Comparison of ENCODE assay signal across 25 cellular contexts in genomic region chr3:46864051-46864881, GRCh38. TPM values are rescaled to one million over a fixed set of nuclear protein-coding genes. Genes with fewer than 3 reads are reported as not detected.
DNase-seq lines count a peak whose midpoint lies in the region; ATAC-seq and TF ChIP-seq lines count a peak whose summit lies in the region.
"Had no signal": no experiment of that assay in that cellular context is flagged by ENCODE, and none has a peak within 500 bp of the region (broad histone marks: within the 10 kb centered on the region; RNA-seq: fewer than 3 reads in every experiment).

No MANE protein-coding gene starts in this region.

- no peak overlapping the region for H3K4me3 Mint-ChIP-seq in WTC11
- H3K4me3 Mint-ChIP-seq: activated CD4-positive, alpha-beta memory T cell treated with anti-CD3 and anti-CD28 coated beads for 36 hours; activated naive CD4-positive, alpha-beta T cell treated with anti-CD3 and anti-CD28 coated beads, Interleukin-2, amount 10 ng/mL, durations not matched to agents 7 days and 5 days; H9; naive B cell had no signal

- no peaks in the 10 kb centered on the region for H3K36me3 Mint-ChIP-seq in WTC11
- H3K36me3 Mint-ChIP-seq: activated CD4-positive, alpha-beta memory T cell treated with anti-CD3 and anti-CD28 coated beads for 36 hours; activated naive CD4-positive, alpha-beta T cell treated with anti-CD3 and anti-CD28 coated beads, Interleukin-2, amount 10 ng/mL, durations not matched to agents 7 days and 5 days; naive B cell had no signal

- H4K20me1 ChIP-seq in BLaER1 treated with 17β-estradiol and CSF1 and Interleukin-3, amounts not matched to agents 10 nM and 100 nM, result no peaks in the 10 kb centered on the region; a peak in 1 of 22 replicates

- H3K27me3 ChIP-seq in BLaER1 treated with 17β-estradiol and CSF1 and Interleukin-3, amounts not matched to agents 10 nM and 100 nM, result no peaks in the 10 kb centered on the region
- H3K27me3 ChIP-seq: body of pancreas had no signal

- DNase-seq in RWPE1 (ENCODE audit: low spot score), result no peak
- peak; percentile 57 for DNase-seq in left ventricle myocardium superior
- DNase-seq in posterior vena cava (ENCODE audit: low spot score), result peak; percentile 78
- no peak for DNase-seq in NCI-H345 (lab: John Stamatoyannopoulos, UW)
- DNase-seq in WTC11 (ENCODE audit: low spot score), result no peak
- DNase-seq: activated CD4-positive, alpha-beta memory T cell treated with anti-CD3 and anti-CD28 coated beads for 36 hours; activated naive CD4-positive, alpha-beta T cell treated with anti-CD3 and anti-CD28 coated beads, Interleukin-2, amount 10 ng/mL, durations not matched to agents 7 days and 5 days; activated T-cell treated with anti-CD3 and anti-CD28 coated beads, Interleukin-2, amount 50 U/mL, for 1 hour; body of pancreas; dermis blood vessel endothelial cell; foreskin melanocyte; H9; naive B cell; NCI-H1048; NCI-H2029; NCI-H510A; SHP77; stimulated activated naive CD4-positive, alpha-beta T cell had no signal

- peak; percentile 5 for ATAC-seq in left ventricle myocardium superior
- no peak for ATAC-seq in HG02588 (IDR thresholded peaks at IDR 0.05; ENCODE audit: unreplicated experiment)
- no peak for ATAC-seq in HG03045 (IDR thresholded peaks at IDR 0.05; ENCODE audit: unreplicated experiment)
- ATAC-seq in WTC11, result no peak
- ATAC-seq: body of pancreas, left lobe of liver had no signal

- no peaks in the 10 kb centered on the region for H3K9me3 Mint-ChIP-seq in WTC11
- H3K9me3 Mint-ChIP-seq: activated CD4-positive, alpha-beta memory T cell treated with anti-CD3 and anti-CD28 coated beads for 36 hours; activated naive CD4-positive, alpha-beta T cell treated with anti-CD3 and anti-CD28 coated beads, Interleukin-2, amount 10 ng/mL, durations not matched to agents 7 days and 5 days; H9; naive B cell had no signal

- peak overlapping the region in 4 of 11 experiments; percentile 11 to 48 (median 28); a peak in 4 of 22 replicates for H3K27ac ChIP-seq in BLaER1 treated with 17β-estradiol and CSF1 and Interleukin-3, amounts not matched to agents 10 nM and 100 nM
- peak overlapping the region; percentile 58 for H3K27ac ChIP-seq in RWPE1
- H3K27ac ChIP-seq: body of pancreas, epithelial cell of prostate had no signal

- H3K27ac Mint-ChIP-seq in WTC11, result no peak overlapping the region
- H3K27ac Mint-ChIP-seq: activated CD4-positive, alpha-beta memory T cell treated with anti-CD3 and anti-CD28 coated beads for 36 hours; activated naive CD4-positive, alpha-beta T cell treated with anti-CD3 and anti-CD28 coated beads, Interleukin-2, amount 10 ng/mL, durations not matched to agents 7 days and 5 days; H9 had no signal

- H3K9ac ChIP-seq in BLaER1 treated with 17β-estradiol and CSF1 and Interleukin-3, amounts not matched to agents 10 nM and 100 nM, result peak overlapping the region in 4 of 11 experiments; percentile 2 to 38 (median 26); a peak in 3 of 22 replicates

- peaks cover 7 to 72% (median 53%) of the 10 kb centered on the region in 10 experiments; a peak in 19 of 20 replicates for H3K4me1 ChIP-seq in BLaER1 treated with 17β-estradiol and CSF1 and Interleukin-3, amounts not matched to agents 10 nM and 100 nM

- H3K27me3 Mint-ChIP-seq in WTC11 (ENCODE audit: low read depth), result no peaks in the 10 kb centered on the region
- H3K27me3 Mint-ChIP-seq: activated CD4-positive, alpha-beta memory T cell treated with anti-CD3 and anti-CD28 coated beads for 36 hours had no signal

- intact Hi-C loops in left ventricle myocardium superior (cut with micrococcal nuclease) (no loop called here), posterior vena cava (cut with DNase I) (loop anchor here in 1 of 2 donors (5.0 to 10.0 kb wide), 2 partner anchors 33 to 159 kb away; partner anchors contain the start of gene TMIE)

- no peaks in the 10 kb centered on the region for H3K36me3 ChIP-seq in BLaER1 treated with 17β-estradiol and CSF1 and Interleukin-3, amounts not matched to agents 10 nM and 100 nM

- CTCF ChIA-PET in RWPE1 (lab: Yijun Ruan, JAX) (no interaction called here), WTC11 (lab: Charles Lee) (interaction anchor here (1.0 kb wide), 2 partner anchors 34 to 45 kb away, joined by 3 read pairs; no protein-coding TSS in a partner anchor)

- POLR2A ChIA-PET in RWPE1 (lab: Yijun Ruan, JAX; ENCODE audit: low non-redundant PET), result no interaction called here
- POLR2A ChIA-PET in WTC11 (lab: Charles Lee), result no interaction called here

- TF ChIP-seq CTCF in RWPE1 (conservative IDR thresholded peaks at IDR 0.05; ENCODE audit: low read depth) (no peak), WTC11 (IDR thresholded peaks at IDR 0.05) (no peak)

- no peak overlapping the region for H3K4me3 ChIP-seq in BLaER1 treated with 17β-estradiol and CSF1 and Interleukin-3, amounts not matched to agents 10 nM and 100 nM
- H3K4me3 ChIP-seq: body of pancreas had no signal

- H3K4me2 ChIP-seq in BLaER1 treated with 17β-estradiol and CSF1 and Interleukin-3, amounts not matched to agents 10 nM and 100 nM, result peak overlapping the region in 6 of 11 experiments; percentile 18 to 50 (median 36); a peak in 7 of 22 replicates

- no peaks in the 10 kb centered on the region for H3K9me3 ChIP-seq in BLaER1 treated with 17β-estradiol and CSF1 and Interleukin-3, amounts not matched to agents 10 nM and 100 nM (replicated peaks in 1 of 11)
- H3K9me3 ChIP-seq: body of pancreas had no signal

- no peaks in the 10 kb centered on the region for H3K4me1 Mint-ChIP-seq in WTC11
- H3K4me1 Mint-ChIP-seq: activated naive CD4-positive, alpha-beta T cell treated with anti-CD3 and anti-CD28 coated beads, Interleukin-2, amount 10 ng/mL, durations not matched to agents 7 days and 5 days; naive B cell had no signal

TF ChIP-seq in WTC11, 78 proteins besides CTCF, POLR2A, EP300 and RAD21:
- TF ChIP-seq TEAD4 (CRISPR knock-in tag; IDR thresholded peaks at IDR 0.05) (no peak), USF1 (CRISPR knock-in tag; IDR thresholded peaks at IDR 0.05) (no peak), ETV6 (CRISPR knock-in tag; IDR thresholded peaks at IDR 0.05) (no peak), ZNF281 (CRISPR knock-in tag; IDR thresholded peaks at IDR 0.05) (no peak)
- TF ChIP-seq, protein P1, sequence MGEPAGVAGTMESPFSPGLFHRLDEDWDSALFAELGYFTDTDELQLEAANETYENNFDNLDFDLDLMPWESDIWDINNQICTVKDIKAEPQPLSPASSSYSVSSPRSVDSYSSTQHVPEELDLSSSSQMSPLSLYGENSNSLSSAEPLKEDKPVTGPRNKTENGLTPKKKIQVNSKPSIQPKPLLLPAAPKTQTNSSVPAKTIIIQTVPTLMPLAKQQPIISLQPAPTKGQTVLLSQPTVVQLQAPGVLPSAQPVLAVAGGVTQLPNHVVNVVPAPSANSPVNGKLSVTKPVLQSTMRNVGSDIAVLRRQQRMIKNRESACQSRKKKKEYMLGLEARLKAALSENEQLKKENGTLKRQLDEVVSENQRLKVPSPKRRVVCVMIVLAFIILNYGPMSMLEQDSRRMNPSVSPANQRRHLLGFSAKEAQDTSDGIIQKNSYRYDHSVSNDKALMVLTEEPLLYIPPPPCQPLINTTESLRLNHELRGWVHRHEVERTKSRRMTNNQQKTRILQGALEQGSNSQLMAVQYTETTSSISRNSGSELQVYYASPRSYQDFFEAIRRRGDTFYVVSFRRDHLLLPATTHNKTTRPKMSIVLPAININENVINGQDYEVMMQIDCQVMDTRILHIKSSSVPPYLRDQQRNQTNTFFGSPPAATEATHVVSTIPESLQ (CRISPR knock-in tag; IDR thresholded peaks at IDR 0.05), result no peak
- TF ChIP-seq, protein P2, sequence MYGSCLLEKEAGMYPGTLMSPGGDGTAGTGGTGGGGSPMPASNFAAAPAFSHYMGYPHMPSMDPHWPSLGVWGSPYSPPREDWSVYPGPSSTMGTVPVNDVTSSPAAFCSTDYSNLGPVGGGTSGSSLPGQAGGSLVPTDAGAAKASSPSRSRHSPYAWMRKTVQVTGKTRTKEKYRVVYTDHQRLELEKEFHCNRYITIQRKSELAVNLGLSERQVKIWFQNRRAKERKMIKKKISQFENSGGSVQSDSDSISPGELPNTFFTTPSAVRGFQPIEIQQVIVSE (CRISPR knock-in tag; IDR thresholded peaks at IDR 0.05; ENCODE audit: borderline replicate concordance), result no peak

RNA-seq across cellular contexts. Expression of gene MYL3, which starts 1.0 kb away (rescaled TPM):
- total RNA-seq in left ventricle myocardium superior, result 9,164 TPM
- total RNA-seq in posterior vena cava, result 1 to 10 TPM; 3.2 to 5.9 TPM
- 0.31 TPM in 1 of 3 replicates, not detected in the others for total RNA-seq in WTC11 (2021)
- total RNA-seq: activated CD4-positive, alpha-beta memory T cell treated with anti-CD3 and anti-CD28 coated beads for 36 hours; dermis blood vessel endothelial cell; pulmonary artery endothelial cell; T-helper 1 cell treated with Interleukin-12 subunit alpha and Interleukin-12 subunit beta and Interleukin-4 antibody, amounts not matched to agents 30 ng/mL and 1 ng/mL, for 36 hours had no signal

RNA-seq across cellular contexts. Expression of gene PTH1R, which starts 13.3 kb away (rescaled TPM):
- 13.0 TPM for total RNA-seq in left ventricle myocardium superior
- total RNA-seq in posterior vena cava, result 10 to 100 TPM in 1 of 2 donors, 1 to 10 TPM in 1; 5.8 to 17.9 TPM
- 4.0 to 12.0 TPM (median 5.6 TPM) in 3 replicates for total RNA-seq in WTC11 (2021)
- total RNA-seq: activated CD4-positive, alpha-beta memory T cell treated with anti-CD3 and anti-CD28 coated beads for 36 hours; T-helper 1 cell treated with Interleukin-12 subunit alpha and Interleukin-12 subunit beta and Interleukin-4 antibody, amounts not matched to agents 30 ng/mL and 1 ng/mL, for 36 hours had no signal

Comparison
In these comparisons a context has a peak if more than half of its experiments do, and no peak if none do; other contexts are left out.
1. DNase-seq: peak in left ventricle myocardium superior (single experiment) and posterior vena cava (single experiment); none in RWPE1 (single experiment), NCI-H345 (single experiment) and WTC11 (single experiment).
2. RNA of gene MYL3, which starts 1.0 kb away (total RNA-seq): 9,164 TPM in left ventricle myocardium superior (single experiment); 3.2 to 5.9 TPM in posterior vena cava and 0.31 TPM in WTC11; every median in the first group is over 1,000 times any median in the second.